ENCODE assay signal across 13 cellular contexts in the genomic region with DNA sequence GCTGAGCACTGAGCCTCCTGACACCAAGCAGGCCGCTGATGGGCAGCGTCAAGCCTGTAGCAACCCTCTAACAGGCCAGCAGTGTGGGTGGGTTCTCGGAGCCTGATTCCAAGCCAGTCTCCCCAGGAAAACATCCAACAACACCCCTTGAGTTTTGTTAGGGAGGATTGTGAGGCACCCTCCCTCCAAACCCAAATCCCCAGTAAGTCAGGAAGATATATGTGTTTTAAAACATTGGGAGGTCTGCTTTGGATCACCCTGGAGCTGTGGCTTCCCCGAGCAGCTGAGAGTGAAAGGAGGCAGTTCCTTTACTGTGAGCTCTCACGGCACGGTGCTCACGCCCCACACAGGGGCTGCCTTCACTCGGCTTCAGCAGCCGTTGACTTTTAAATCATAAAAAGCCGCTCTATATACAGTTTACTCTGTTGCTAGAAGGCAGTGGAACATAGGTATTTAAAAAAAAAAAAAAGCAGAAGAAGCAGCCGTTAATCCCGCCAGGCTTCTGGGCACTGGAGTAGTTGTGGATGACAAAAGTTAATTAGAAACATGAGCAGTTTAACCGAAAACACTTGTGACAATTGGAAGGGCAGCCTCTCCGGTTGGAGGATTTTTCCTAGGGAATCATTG.
DNase-seq lines count a peak whose midpoint lies in the region; ATAC-seq and TF ChIP-seq lines count a peak whose summit lies in the region.
"Had no signal": no experiment of that assay in that cellular context is flagged by ENCODE, and none has a peak within 500 bp of the region (broad histone marks: within the 10 kb centered on the region; RNA-seq: fewer than 3 reads in every experiment).

No MANE protein-coding gene starts in this region.

- BruUV-seq in MCF 10A (replicated peaks; lab: Mats Ljungman, UMichigan): no TSS peak

- H3K4me1 Mint-ChIP-seq in MCF 10A (ENCODE audit: insufficient read depth, unreplicated experiment): peaks cover 10% of the 10 kb centered on the region
- peaks cover 57% of the 10 kb centered on the region for H3K4me1 Mint-ChIP-seq in chondrocyte (ENCODE audit: low read depth)

- peaks cover 8% of the 10 kb centered on the region for H3K36me3 Mint-ChIP-seq in MCF 10A (ENCODE audit: insufficient read depth, unreplicated experiment)
- peaks cover 18% of the 10 kb centered on the region for H3K36me3 Mint-ChIP-seq in chondrocyte (ENCODE audit: low read depth)

- TF ChIP-seq POLR2A in breast epithelium (IDR thresholded peaks at IDR 0.05) (no peak), vagina (IDR thresholded peaks at IDR 0.05) (no peak)

- CTCF ChIA-PET in MCF 10A (lab: Yijun Ruan, JAX): interaction anchor here (0.9 to 6.1 kb wide), 5 partner anchors 8 to 424 kb away, joined by 3 to 48 read pairs (median 5); no protein-coding TSS in a partner anchor

- TF ChIP-seq CTCF in breast epithelium (IDR thresholded peaks at IDR 0.05) (no peak), MCF 10A (IDR thresholded peaks at IDR 0.05; ENCODE audit: unreplicated experiment) (no peak), chondrocyte (IDR thresholded peaks at IDR 0.05) (no peak), vagina (IDR thresholded peaks at IDR 0.05) (no peak)

- H3K9me3 Mint-ChIP-seq in MCF 10A (ENCODE audit: unreplicated experiment): no peaks in the 10 kb centered on the region
- no peaks in the 10 kb centered on the region for H3K9me3 Mint-ChIP-seq in chondrocyte (ENCODE audit: low read depth)

- H3K27ac ChIP-seq in breast epithelium: peak overlapping the region; percentile 50
- peak overlapping the region; percentile 46 for H3K27ac ChIP-seq in muscle layer of duodenum (ENCODE audit: low read length)
- peak overlapping the region; percentile 17 for H3K27ac ChIP-seq in vagina

- no peaks in the 10 kb centered on the region for H3K36me3 ChIP-seq in breast epithelium
- H3K36me3 ChIP-seq in muscle layer of duodenum (ENCODE audit: control insufficient read depth in 1 of 2, insufficient read depth in 2 of 2, low read length in 2 of 2): peaks cover 6 to 14% of the 10 kb centered on the region in 2 donors
- H3K36me3 ChIP-seq in vagina: peaks cover 0 to 16% of the 10 kb centered on the region in 2 donors

- H3K4me3 ChIP-seq in breast epithelium (peak overlapping the region in 2 of 3 donors; percentile 13 to 44), muscle layer of duodenum (ENCODE audit: low read depth in 1 of 2, low read length in 2 of 2) (peak overlapping the region; percentile 9 to 28), vagina (peak overlapping the region in 1 of 2 donors; percentile 19)

- H3K27me3 Mint-ChIP-seq in MCF 10A (ENCODE audit: insufficient read depth, unreplicated experiment) (no peaks in the 10 kb centered on the region), chondrocyte (ENCODE audit: low read depth) (no peaks in the 10 kb centered on the region)

- peaks cover 3 to 5% of the 10 kb centered on the region in 2 donors for H3K4me1 ChIP-seq in breast epithelium
- H3K4me1 ChIP-seq in muscle layer of duodenum (ENCODE audit: control insufficient read depth in 1 of 2, insufficient read depth in 2 of 2, low read length in 2 of 2): peaks cover 0 to 51% of the 10 kb centered on the region in 2 donors
- H3K4me1 ChIP-seq in vagina: no peaks in the 10 kb centered on the region

- no peak for ATAC-seq in HG02610 (IDR thresholded peaks at IDR 0.05; ENCODE audit: unreplicated experiment)

- no peak for DNase-seq in breast epithelium (ENCODE audit: low spot score in 2 of 2)
- DNase-seq in MCF 10A (ENCODE audit: unreplicated experiment): no peak
- no peak for DNase-seq in chondrocyte (ENCODE audit: low spot score)
- peak in 1 of 2 donors; percentile 46 for DNase-seq in vagina (ENCODE audit: extremely low spot score in 2 of 2)
- no peak for DNase-seq in activated T-cell treated with anti-CD3 and anti-CD28 coated beads, Interleukin-2, amount 50 U/mL, for 1 hour
- no peak for DNase-seq in T-helper 1 cell
- DNase-seq: ACHN; activated CD4-positive, alpha-beta T cell treated with anti-CD3 and anti-CD28 coated beads for 1 hour; GDM1; RPMI8226; small intestine had no signal

- POLR2A ChIA-PET in MCF 10A (lab: Yijun Ruan, JAX): interaction anchor here (1.0 kb wide), 1 partner anchor 42 kb away, joined by 3 read pairs; no protein-coding TSS in a partner anchor

- H3K27ac Mint-ChIP-seq in MCF 10A (ENCODE audit: low read depth, unreplicated experiment) (no peak overlapping the region), chondrocyte (ENCODE audit: unreplicated experiment) (peak overlapping the region; percentile 92)

- H3K27me3 ChIP-seq in breast epithelium (no peaks in the 10 kb centered on the region), muscle layer of duodenum (ENCODE audit: low read depth, low read length) (no peaks in the 10 kb centered on the region), vagina (no peaks in the 10 kb centered on the region)

- no peaks in the 10 kb centered on the region for H3K9me3 ChIP-seq in breast epithelium
- no peaks in the 10 kb centered on the region for H3K9me3 ChIP-seq in muscle layer of duodenum (ENCODE audit: control insufficient read depth in 1 of 2, low read length in 2 of 2)
- no peaks in the 10 kb centered on the region for H3K9me3 ChIP-seq in vagina

- H3K4me3 Mint-ChIP-seq in MCF 10A (ENCODE audit: unreplicated experiment) (no peak overlapping the region), chondrocyte (ENCODE audit: unreplicated experiment) (no peak overlapping the region)

- intact Hi-C loops in breast epithelium (cut with DNase I; ENCODE audit: low total_unique reads) (no loop called here), MCF 10A (cut with micrococcal nuclease) (no loop called here), vagina (cut with DNase I) (no loop called here)
